17 cellular contexts compared by ENCODE assay signal in genomic region chr2:218394298-218395089, GRCh38. TPM values are rescaled to one million over a fixed set of nuclear protein-coding genes. Genes with fewer than 3 reads are reported as not detected.
DNase-seq lines count a peak whose midpoint lies in the region; ATAC-seq, FAIRE-seq and TF ChIP-seq lines count a peak whose summit lies in the region.
"Had no signal": no experiment of that assay in that cellular context is flagged by ENCODE, and none has a peak within 500 bp of the region (broad histone marks: within the 10 kb centered on the region; RNA-seq: fewer than 3 reads in every experiment).

No MANE protein-coding gene starts in this region.

- H3K27me3 ChIP-seq in lower lobe of right lung (ENCODE audit: low read depth), result no peaks in the 10 kb centered on the region

- H3K4me1 Mint-ChIP-seq in activated naive CD8-positive, alpha-beta T cell (ENCODE audit: low read depth), result peaks cover 34% of the 10 kb centered on the region
- peaks cover 25% of the 10 kb centered on the region for H3K4me1 Mint-ChIP-seq in activated naive CD8-positive, alpha-beta T cell treated with anti-CD3 and anti-CD28 coated beads for 36 hours
- peaks cover 17% of the 10 kb centered on the region for H3K4me1 Mint-ChIP-seq in type B pancreatic cell (ENCODE audit: unreplicated experiment)

- peak overlapping the region; percentile 1 for H3K4me3 ChIP-seq in lower lobe of right lung

- no peaks in the 10 kb centered on the region for H3K27me3 Mint-ChIP-seq in activated naive CD8-positive, alpha-beta T cell
- H3K27me3 Mint-ChIP-seq in activated naive CD8-positive, alpha-beta T cell treated with anti-CD3 and anti-CD28 coated beads for 36 hours, result peaks cover 5% of the 10 kb centered on the region
- peaks cover 18% of the 10 kb centered on the region for H3K27me3 Mint-ChIP-seq in type B pancreatic cell

- peaks cover 8% of the 10 kb centered on the region for H3K36me3 ChIP-seq in lower lobe of right lung

- H3K4me3 Mint-ChIP-seq in activated naive CD8-positive, alpha-beta T cell, result peak overlapping the region; percentile 10
- H3K4me3 Mint-ChIP-seq in activated naive CD8-positive, alpha-beta T cell treated with anti-CD3 and anti-CD28 coated beads for 36 hours, result no peak overlapping the region
- peak overlapping the region; percentile 20 for H3K4me3 Mint-ChIP-seq in type B pancreatic cell

- H3K27ac ChIP-seq in RWPE1 (peak overlapping the region; percentile 99), lower lobe of right lung (peak overlapping the region; percentile 100)
- H3K27ac ChIP-seq: KMS-11 had no signal

- H3K9me3 ChIP-seq in lower lobe of right lung, result no peaks in the 10 kb centered on the region

- no peaks in the 10 kb centered on the region for H3K9me3 Mint-ChIP-seq in activated naive CD8-positive, alpha-beta T cell (ENCODE audit: low read depth)
- H3K9me3 Mint-ChIP-seq in activated naive CD8-positive, alpha-beta T cell treated with anti-CD3 and anti-CD28 coated beads for 36 hours, result no peaks in the 10 kb centered on the region
- H3K9me3 Mint-ChIP-seq in type B pancreatic cell, result no peaks in the 10 kb centered on the region

- POLR2A ChIA-PET in RWPE1 (lab: Yijun Ruan, JAX; ENCODE audit: low non-redundant PET), result no interaction called here

- intact Hi-C loops in lower lobe of right lung (cut with DNase I), result no loop called here

- no peak for FAIRE-seq in RCC 7860 (lab: Jason Lieb, UNC)

- no peak for ATAC-seq in lower lobe of right lung

- no peak for TF ChIP-seq CTCF in RWPE1 (conservative IDR thresholded peaks at IDR 0.05; ENCODE audit: low read depth)
- TF ChIP-seq CTCF in lower lobe of right lung (IDR thresholded peaks at IDR 0.05), result no peak
- no peak for TF ChIP-seq CTCF in type B pancreatic cell (conservative IDR thresholded peaks at IDR 0.05)

- H3K36me3 Mint-ChIP-seq in activated naive CD8-positive, alpha-beta T cell, result no peaks in the 10 kb centered on the region
- H3K36me3 Mint-ChIP-seq in activated naive CD8-positive, alpha-beta T cell treated with anti-CD3 and anti-CD28 coated beads for 36 hours, result no peaks in the 10 kb centered on the region
- H3K36me3 Mint-ChIP-seq in type B pancreatic cell, result no peaks in the 10 kb centered on the region

- no peak for DNase-seq in activated naive CD8-positive, alpha-beta T cell treated with anti-CD3 and anti-CD28 coated beads for 36 hours
- DNase-seq in RWPE1 (ENCODE audit: low spot score) (no peak), lower lobe of right lung (peak; percentile 55), type B pancreatic cell (ENCODE audit: extremely low spot score, unreplicated experiment) (no peak), RCC 7860 (ENCODE audit: low spot score) (no peak), NCI-H226 (no peak)
- no peak for DNase-seq in stimulated activated CD8-positive, alpha-beta memory T cell treated with anti-CD3 and anti-CD28 coated beads, Interleukin-4, amount 100 ng/mL, for 48 hours
- DNase-seq: AML-193; foreskin melanocyte; NCI-H2171; RPMI8226; stimulated activated CD4-positive, alpha-beta T cell treated with anti-CD3 and anti-CD28 coated beads, Interleukin-4, amount 100 ng/mL, for 24 hours had no signal

- peak overlapping the region; percentile 46 for H3K27ac Mint-ChIP-seq in activated naive CD8-positive, alpha-beta T cell
- H3K27ac Mint-ChIP-seq in activated naive CD8-positive, alpha-beta T cell treated with anti-CD3 and anti-CD28 coated beads for 36 hours, result no peak overlapping the region
- peak overlapping the region; percentile 26 for H3K27ac Mint-ChIP-seq in type B pancreatic cell

- CTCF ChIA-PET in RWPE1 (lab: Yijun Ruan, JAX), result interaction anchor here (1.4 kb wide), 1 partner anchor 10 kb away, joined by 4 read pairs; no protein-coding TSS in a partner anchor

- peaks cover 31% of the 10 kb centered on the region for H3K4me1 ChIP-seq in lower lobe of right lung

RNA-seq across cellular contexts. Expression of gene CTDSP1, which starts 5.2 kb away (rescaled TPM):
- total RNA-seq in activated naive CD8-positive, alpha-beta T cell treated with anti-CD3 and anti-CD28 coated beads for 36 hours, result 10 to 100 TPM; 67.8 to 73.5 TPM
- total RNA-seq in lower lobe of right lung (168 TPM), type B pancreatic cell (ENCODE audit: low replicate concordance) (96.4 and 112 TPM in 2 replicates)

RNA-seq across cellular contexts. Expression of gene SLC11A1, which starts 12.4 kb away (rescaled TPM):
- under 1 TPM; 0.08 TPM for total RNA-seq in activated naive CD8-positive, alpha-beta T cell treated with anti-CD3 and anti-CD28 coated beads for 36 hours
- 419 TPM for total RNA-seq in lower lobe of right lung
- 0.39 and 0.64 TPM in 2 replicates for total RNA-seq in type B pancreatic cell (ENCODE audit: low replicate concordance)

RNA-seq across cellular contexts. Expression of gene VIL1, which starts 24.4 kb away (rescaled TPM):
- total RNA-seq in activated naive CD8-positive, alpha-beta T cell treated with anti-CD3 and anti-CD28 coated beads for 36 hours, result not detected
- 0.41 TPM for total RNA-seq in lower lobe of right lung
- 64.6 and 142 TPM in 2 replicates for total RNA-seq in type B pancreatic cell (ENCODE audit: low replicate concordance)
- total RNA-seq: dermis microvascular lymphatic vessel endothelial cell, H4, posterior vena cava had no signal

RNA-seq across cellular contexts. Expression of gene CATIP, which starts 37.8 kb away (rescaled TPM):
- total RNA-seq in activated naive CD8-positive, alpha-beta T cell treated with anti-CD3 and anti-CD28 coated beads for 36 hours, result not detected
- total RNA-seq in lower lobe of right lung (5.6 TPM), type B pancreatic cell (ENCODE audit: low replicate concordance) (0.21 and 4.1 TPM in 2 replicates)
- total RNA-seq: dermis microvascular lymphatic vessel endothelial cell, H4, posterior vena cava had no signal

Comparison
In these comparisons a context has a peak if more than half of its experiments do, and no peak if none do; other contexts are left out.
1. RNA of gene SLC11A1, which starts 12.4 kb away (total RNA-seq): 419 TPM in lower lobe of right lung (single experiment); 0.39 to 0.64 TPM in type B pancreatic cell and 0.08 TPM in activated naive CD8-positive, alpha-beta T cell treated with anti-CD3 and anti-CD28 coated beads for 36 hours; every median in the first group is over 100 times any median in the second.
2. RNA of gene VIL1, which starts 24.4 kb away (total RNA-seq): 64.6 to 142 TPM in type B pancreatic cell; 0.41 TPM in lower lobe of right lung (single experiment) and not detected in activated naive CD8-positive, alpha-beta T cell treated with anti-CD3 and anti-CD28 coated beads for 36 hours; every median in the first group is over 10 times any median in the second.